ENCODE assay signal across 8 cellular contexts in the genomic region with DNA sequence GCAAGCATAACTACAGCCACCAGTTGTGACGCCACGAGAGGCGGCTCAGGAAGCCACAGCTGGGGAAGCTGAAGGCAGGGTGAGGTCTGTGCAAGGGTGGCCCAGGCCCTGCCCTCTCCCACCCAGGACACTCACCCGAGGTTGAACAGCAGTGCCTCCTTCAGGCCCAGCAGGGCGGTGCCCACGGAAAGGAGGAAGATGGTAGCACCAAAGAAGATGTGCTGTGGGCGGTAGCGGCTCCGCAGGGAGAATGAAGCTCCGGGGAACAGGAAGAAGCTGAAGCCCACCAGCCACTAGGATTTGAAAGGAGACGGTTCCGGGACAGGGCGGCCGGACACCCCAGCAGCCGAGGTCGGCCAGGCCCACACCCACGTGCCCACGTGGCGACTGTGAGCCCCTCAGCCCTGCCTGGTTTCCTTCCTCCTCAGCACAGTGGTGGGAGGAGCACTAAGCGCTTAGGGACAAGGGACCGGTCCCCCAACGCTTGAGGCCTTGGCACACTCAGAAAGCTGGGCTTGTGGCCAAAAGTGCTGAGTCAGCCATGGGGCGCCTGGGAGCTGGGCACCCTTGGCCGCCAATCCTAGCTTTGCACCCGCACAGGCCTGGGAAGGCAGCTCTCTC. TPM values are rescaled to one million over a fixed set of nuclear protein-coding genes. Genes with fewer than 3 reads are reported as not detected.
DNase-seq lines count a peak whose midpoint lies in the region; ATAC-seq and TF ChIP-seq lines count a peak whose summit lies in the region.

No MANE protein-coding gene starts in this region.

- H3K9me3 ChIP-seq in OCI-LY3 (ENCODE audit: insufficient read depth, low read length) (no peaks in the 10 kb centered on the region), mammary epithelial cell (replicated peaks; ENCODE audit: insufficient read depth, low read length) (no peaks in the 10 kb centered on the region), upper lobe of right lung (no peaks in the 10 kb centered on the region), hepatocyte (ENCODE audit: low read depth) (no peaks in the 10 kb centered on the region)

- intact Hi-C loops in mammary epithelial cell (cut with micrococcal nuclease): loop anchor here (2.0 kb wide), 1 partner anchor 44 kb away; no protein-coding TSS in a partner anchor
- intact Hi-C loops in upper lobe of right lung (cut with DNase I): no loop called here

- dilution Hi-C loops in mammary epithelial cell (cut with HindIII; ENCODE audit: low sequenced_read_pairs): loop anchor here (25.0 kb wide), 1 partner anchor 177 kb away; the partner anchor contains the start of genes MAP3K3 and TACO1

- H4K20me1 ChIP-seq in OCI-LY3 (ENCODE audit: insufficient read depth, low read length): no peaks in the 10 kb centered on the region
- H4K20me1 ChIP-seq in mammary epithelial cell (ENCODE audit: insufficient read depth, low read length): no peaks in the 10 kb centered on the region
- no peaks in the 10 kb centered on the region for H4K20me1 ChIP-seq in hepatocyte (ENCODE audit: insufficient read depth, poor library complexity, severe bottlenecking)

- H3K4me1 ChIP-seq in OCI-LY3 (ENCODE audit: low read length) (no peaks in the 10 kb centered on the region), mammary epithelial cell (ENCODE audit: insufficient read depth, low read length) (peaks cover 29% of the 10 kb centered on the region), upper lobe of right lung (peaks cover 68% of the 10 kb centered on the region), hepatocyte (ENCODE audit: insufficient read depth) (peaks cover 29% of the 10 kb centered on the region)

- ATAC-seq in upper lobe of right lung (peak; percentile 73), GM19035 (IDR thresholded peaks at IDR 0.05; ENCODE audit: unreplicated experiment) (no peak), GM18861 (IDR thresholded peaks at IDR 0.05; ENCODE audit: unreplicated experiment) (no peak)

- H3K4me3 ChIP-seq in GM12864 (ENCODE audit: low read depth, low read length) (no peak overlapping the region), OCI-LY3 (ENCODE audit: low read length) (no peak overlapping the region), mammary epithelial cell (replicated peaks in 1 of 3; ENCODE audit: insufficient read depth in 1 of 3, low read depth in 2 of 3, low read length in 3 of 3) (no peak overlapping the region), upper lobe of right lung (no peak overlapping the region), hepatocyte (no peak overlapping the region)

- H3K79me2 ChIP-seq in OCI-LY3 (ENCODE audit: low read length): no peaks in the 10 kb centered on the region
- peaks cover 8% of the 10 kb centered on the region for H3K79me2 ChIP-seq in mammary epithelial cell (ENCODE audit: insufficient read depth, low read length)
- H3K79me2 ChIP-seq in hepatocyte: no peaks in the 10 kb centered on the region

- H3K27me3 ChIP-seq in OCI-LY3 (ENCODE audit: low read depth, low read length): no peaks in the 10 kb centered on the region
- no peaks in the 10 kb centered on the region for H3K27me3 ChIP-seq in mammary epithelial cell (ENCODE audit: insufficient read depth, low read length)
- no peaks in the 10 kb centered on the region for H3K27me3 ChIP-seq in upper lobe of right lung
- no peaks in the 10 kb centered on the region for H3K27me3 ChIP-seq in hepatocyte

- DNase-seq in GM12864 (ENCODE audit: low read depth) (no peak), mammary epithelial cell (peak; percentile 76), kidney tubule cell (ENCODE audit: low spot score) (peak; percentile 70), upper lobe of right lung (peak; percentile 91), hepatocyte (ENCODE audit: low spot score) (no peak)

- H2AFZ ChIP-seq in OCI-LY3 (ENCODE audit: low read depth, low read length): no peak overlapping the region
- no peak overlapping the region for H2AFZ ChIP-seq in mammary epithelial cell (ENCODE audit: low read depth, low read length)
- no peak overlapping the region for H2AFZ ChIP-seq in hepatocyte

- no peaks in the 10 kb centered on the region for H3K9me2 ChIP-seq in hepatocyte (replicated peaks; ENCODE audit: insufficient read depth)

- 48% methylated on average over 18 of the region's 25 CpGs for WGBS in mammary epithelial cell (ENCODE audit: low coverage, missing lambda C conversion rate)
- 95% methylated on average over 25 of the region's 25 CpGs for WGBS in hepatocyte (ENCODE audit: low lambda C conversion rate, missing lambda C conversion rate)

- BruUV-seq in mammary epithelial cell (replicated peaks; lab: Mats Ljungman, UMichigan): no TSS peak

- in situ Hi-C loops in mammary epithelial cell (cut with MboI; ENCODE audit: low sequenced_read_pairs in 2 of 2): no loop called here

- CTCF ChIA-PET in mammary epithelial cell (lab: Charles Lee; ENCODE audit: low non-redundant PET): interaction anchor here (0.5 to 0.9 kb wide), 3 partner anchors 34 to 615 kb away, joined by 3 to 7 read pairs (median 4); no protein-coding TSS in a partner anchor

- H3K27ac ChIP-seq in OCI-LY3 (ENCODE audit: low read length): no peak overlapping the region
- H3K27ac ChIP-seq in mammary epithelial cell (ENCODE audit: insufficient read depth, low read depth, low read length): no peak overlapping the region
- H3K27ac ChIP-seq in upper lobe of right lung: peak overlapping the region; percentile 8
- H3K27ac ChIP-seq in hepatocyte: no peak overlapping the region

- H3K9ac ChIP-seq in OCI-LY3 (ENCODE audit: low read length) (no peak overlapping the region), mammary epithelial cell (ENCODE audit: insufficient read depth, low read length) (no peak overlapping the region)

- no peaks in the 10 kb centered on the region for H3K36me3 ChIP-seq in OCI-LY3 (replicated peaks; ENCODE audit: low read depth, low read length)
- H3K36me3 ChIP-seq in mammary epithelial cell (ENCODE audit: insufficient read depth, low read length): no peaks in the 10 kb centered on the region
- no peaks in the 10 kb centered on the region for H3K36me3 ChIP-seq in upper lobe of right lung
- no peaks in the 10 kb centered on the region for H3K36me3 ChIP-seq in hepatocyte (replicated peaks; ENCODE audit: insufficient read depth, low read depth)

- peak; percentile 21 for TF ChIP-seq CTCF in GM12864 (IDR thresholded peaks at IDR 0.05; ENCODE audit: low read depth, low read length, missing control alignments)
- TF ChIP-seq CTCF in OCI-LY3 (IDR thresholded peaks at IDR 0.05; ENCODE audit: low read depth, low read length): peak; percentile 18; the same call in 1 of the 2 replicates
- TF ChIP-seq CTCF in mammary epithelial cell (conservative IDR thresholded peaks at IDR 0.05 in 1 of 2, IDR thresholded peaks at IDR 0.05 in 1 of 2; ENCODE audit: extremely low read depth in 1 of 2, insufficient read depth in 1 of 2, low read depth in 1 of 2, low read length in 2 of 2): peak; percentile 31 to 36
- peak; percentile 23 for TF ChIP-seq CTCF in upper lobe of right lung (IDR thresholded peaks at IDR 0.05)
- no peak for TF ChIP-seq CTCF in hepatocyte (IDR thresholded peaks at IDR 0.05; ENCODE audit: poor library complexity)

- H3K4me2 ChIP-seq in OCI-LY3 (ENCODE audit: low read length) (no peak overlapping the region), mammary epithelial cell (ENCODE audit: insufficient read depth, low read depth, low read length) (no peak overlapping the region), hepatocyte (no peak overlapping the region)

RNA-seq across cellular contexts. Expression of gene CYB561, which starts 11.0 kb away (rescaled TPM):
- total RNA-seq in mammary epithelial cell: 10 to 100 TPM; 26.6 to 35.8 TPM
- polyA plus RNA-seq in mammary epithelial cell: 26.5 TPM
- 59.4 TPM for polyA minus RNA-seq in mammary epithelial cell
- 55.5 TPM for total RNA-seq in upper lobe of right lung
- 12.9 and 15.1 TPM in 2 replicates for total RNA-seq in hepatocyte
- 20.2 and 20.6 TPM in 2 replicates for polyA plus RNA-seq in hepatocyte

RNA-seq across cellular contexts. Expression of gene ACE, which starts 41.8 kb away (rescaled TPM):
- total RNA-seq in mammary epithelial cell (1 to 10 TPM in 1 of 2 donors, not detected in 1; 3.0 TPM), upper lobe of right lung (64.1 TPM), hepatocyte (4.2 and 8.0 TPM in 2 replicates)
- polyA plus RNA-seq in mammary epithelial cell (0.19 TPM), hepatocyte (7.2 and 9.5 TPM in 2 replicates)
- not detected for polyA minus RNA-seq in mammary epithelial cell

Comparison
In these comparisons a context has a peak if more than half of its experiments do, and no peak if none do; other contexts are left out.
1. DNase-seq: peak in mammary epithelial cell (single experiment), kidney tubule cell (single experiment) and upper lobe of right lung (single experiment); none in GM12864 (single experiment) and hepatocyte (single experiment).